8 cellular contexts compared by ENCODE assay signal in the genomic region with DNA sequence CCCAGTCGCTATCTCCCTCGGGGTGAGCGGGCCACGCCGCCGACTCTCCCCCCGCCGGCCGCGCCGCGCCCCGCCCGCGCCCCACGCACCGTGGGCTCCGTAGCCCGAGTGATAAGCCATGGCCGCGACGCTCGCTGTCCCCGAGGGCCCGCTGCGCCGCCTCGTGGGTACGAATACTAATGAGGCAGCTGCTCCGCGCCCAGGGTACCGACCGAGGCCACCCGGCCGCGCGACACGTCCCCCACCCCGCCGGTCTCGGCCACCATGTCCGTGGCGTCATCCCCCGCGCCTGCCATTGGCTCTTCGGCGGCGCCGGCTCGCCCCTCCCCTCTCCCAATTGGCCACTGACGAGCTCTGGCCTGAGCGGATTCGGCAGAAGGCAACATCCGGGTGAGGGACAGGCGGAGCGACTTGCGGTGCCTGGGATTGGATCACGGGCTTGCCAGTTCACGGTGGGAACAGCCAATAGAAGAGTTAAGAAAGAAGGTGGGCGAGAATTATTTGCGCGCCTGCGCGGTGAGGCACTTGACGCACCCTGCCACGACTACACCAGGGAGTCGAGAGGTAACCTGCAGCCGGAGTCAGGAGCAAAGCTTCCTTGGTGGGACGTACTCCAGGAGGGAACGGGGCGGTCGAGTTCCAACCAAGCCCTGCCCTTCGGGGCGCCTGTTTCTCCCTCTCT. TPM values are rescaled to one million over a fixed set of nuclear protein-coding genes. Genes with fewer than 3 reads are reported as not detected.
DNase-seq lines count a peak whose midpoint lies in the region; ATAC-seq and TF ChIP-seq lines count a peak whose summit lies in the region.

A gene with protein sequence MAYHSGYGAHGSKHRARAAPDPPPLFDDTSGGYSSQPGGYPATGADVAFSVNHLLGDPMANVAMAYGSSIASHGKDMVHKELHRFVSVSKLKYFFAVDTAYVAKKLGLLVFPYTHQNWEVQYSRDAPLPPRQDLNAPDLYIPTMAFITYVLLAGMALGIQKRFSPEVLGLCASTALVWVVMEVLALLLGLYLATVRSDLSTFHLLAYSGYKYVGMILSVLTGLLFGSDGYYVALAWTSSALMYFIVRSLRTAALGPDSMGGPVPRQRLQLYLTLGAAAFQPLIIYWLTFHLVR (minus strand): TSS at position 278 of the 682 bp plus-strand sequence. CDS start 158 bp downstream, at position 120.

- H3K27ac ChIP-seq in lung (ENCODE audit: low read depth in 1 of 2, low read length in 1 of 2): peak within 1 kb of the TSS; percentile 93 to 97

- peaks cover 7 to 22% of the 10 kb centered on the region in 2 donors for H3K4me1 ChIP-seq in lung (ENCODE audit: control insufficient read depth in 2 of 2, insufficient read depth in 2 of 2, low read length in 2 of 2)

- peaks cover 3 to 14% of the 10 kb centered on the region in 2 donors for H3K36me3 ChIP-seq in lung (ENCODE audit: control insufficient read depth in 2 of 2, insufficient read depth in 2 of 2, low read length in 2 of 2)

- ATAC-seq in lung (ENCODE audit: insufficient read depth, low FRiP score): peak; percentile 96

- H3K27me3 ChIP-seq in lung (ENCODE audit: control insufficient read depth, insufficient read depth): no peaks in the 10 kb centered on the region

- peak within 1 kb of the TSS; percentile 90 for H3K4me3 ChIP-seq in lung

- DNase-seq in CMK (ENCODE audit: low read depth) (peak; percentile 99), GM20000 (ENCODE audit: low spot score) (peak; percentile 100), HT-29 (ENCODE audit: low spot score) (peak; percentile 100), NOMO-1 (lab: John Stamatoyannopoulos, UW; ENCODE audit: unreplicated experiment in 2 of 2) (peak; percentile 99 to 100), lung (ENCODE audit: low spot score) (peak; percentile 99)
- DNase-seq in effector CD8-positive, alpha-beta T cell (lab: John Stamatoyannopoulos, UW): peak; percentile 96
- DNase-seq in stimulated activated CD4-positive, alpha-beta T cell treated with anti-CD3 and anti-CD28 coated beads, TNF-alpha, amount 100 ng/mL, for 4 hours (ENCODE audit: low read depth in 3 of 3): peak; percentile 90 to 97 (median 95)

- no peak for TF ChIP-seq CTCF in GM20000 (IDR thresholded peaks at IDR 0.05; ENCODE audit: extremely low read depth, missing control alignments)
- TF ChIP-seq CTCF in lung (IDR thresholded peaks at IDR 0.05; ENCODE audit: control extremely low read depth, extremely low read depth): no peak

- POLR2A ChIA-PET in activated CD8-positive, alpha-beta memory T cell treated with anti-CD3 and anti-CD28 coated beads for 36 hours (lab: Charles Lee): interaction anchor here (0.6 to 2.6 kb wide), 11 partner anchors 9 to 1362 kb away, joined by 3 to 9 read pairs (median 3); a partner anchor contains a TSS

- WGBS in lung, 2 donors: 1% methylated on average over 64 to 74 of the region's 74 CpGs

- no peaks in the 10 kb centered on the region for H3K9me3 ChIP-seq in lung (ENCODE audit: control insufficient read depth in 2 of 2, insufficient read depth in 1 of 2, low read length in 1 of 2)

- CTCF ChIA-PET in activated CD8-positive, alpha-beta memory T cell treated with anti-CD3 and anti-CD28 coated beads for 36 hours (lab: Charles Lee): interaction anchor here (0.5 to 2.7 kb wide), 9 partner anchors 8 to 389 kb away, joined by 3 to 16 read pairs (median 4); a partner anchor contains a TSS

RNA-seq across cellular contexts. Expression of the gene that starts here (rescaled TPM):
- total RNA-seq in HT-29 (2014; rRNA removed; shearing (Covaris generic)): 286 and 299 TPM in 2 replicates
- 10 to 100 TPM; 78.6 to 83.3 TPM for total RNA-seq in activated CD8-positive, alpha-beta memory T cell treated with anti-CD3 and anti-CD28 coated beads for 36 hours
- 100 to 1,000 TPM in 1 of 2 donors, 10 to 100 TPM in 1; 46.6 to 123 TPM for total RNA-seq in lung
- polyA plus RNA-seq in lung: 100 to 1,000 TPM; 105 to 128 TPM

Comparison
In these comparisons a context has a peak if more than half of its experiments do, and no peak if none do; other contexts are left out.
1. Peak in every context shown above with its lines: DNase-seq, ATAC-seq, H3K4me3 ChIP-seq and H3K27ac ChIP-seq.